ENCODE assay signal across 13 cellular contexts in genomic region chr7:5248201-5248885, GRCh38. TPM values are rescaled to one million over a fixed set of nuclear protein-coding genes. Genes with fewer than 3 reads are reported as not detected.
DNase-seq lines count a peak whose midpoint lies in the region; ATAC-seq and TF ChIP-seq lines count a peak whose summit lies in the region.
"Had no signal": no experiment of that assay in that cellular context is flagged by ENCODE, and none has a peak within 500 bp of the region (broad histone marks: within the 10 kb centered on the region; RNA-seq: fewer than 3 reads in every experiment).

No MANE protein-coding gene starts in this region.

- H3K9me3 ChIP-seq in transverse colon, result no peaks in the 10 kb centered on the region

- TF ChIP-seq POLR2A in transverse colon (IDR thresholded peaks at IDR 0.05), result no peak

- TF ChIP-seq CTCF in choroid plexus epithelial cell (conservative IDR thresholded peaks at IDR 0.05; ENCODE audit: low read depth, low read length) (no peak), transverse colon (IDR thresholded peaks at IDR 0.05) (no peak)

- H3K27ac ChIP-seq in transverse colon, result peak overlapping the region in 3 of 4 donors; percentile 12 to 43 (median 24)
- H3K27ac ChIP-seq: PC-9 had no signal

- no peak for TF ChIP-seq EP300 in transverse colon (IDR thresholded peaks at IDR 0.05; ENCODE audit: low read depth)

- in situ Hi-C loops in transverse colon (cut with MboI; ENCODE audit: low pct_ligation_motif_present in 1 of 4, low pct_unique_long_range_greater_than_20kb in 1 of 4, low sequenced_read_pairs in 3 of 4), result loop anchor here in 2 of 4 donors (25.0 kb wide), 1 partner anchor 214 kb away; no protein-coding TSS in a partner anchor

- no peaks in the 10 kb centered on the region for H3K27me3 ChIP-seq in transverse colon

- 73% methylated on average over 30 of the region's 31 CpGs; no CpG with 5 or more reads in 1 of the 2 donors for WGBS in transverse colon (ENCODE audit: low coverage in 1 of 2), 2 donors

- H3K4me1 ChIP-seq in transverse colon, result no peaks in the 10 kb centered on the region

- H3K9me3 Mint-ChIP-seq in activated naive CD8-positive, alpha-beta T cell treated with anti-CD3 and anti-CD28 coated beads for 36 hours, result no peaks in the 10 kb centered on the region
- H3K9me3 Mint-ChIP-seq: CD4-positive, alpha-beta memory T cell had no signal

- H3K4me1 Mint-ChIP-seq in activated naive CD8-positive, alpha-beta T cell treated with anti-CD3 and anti-CD28 coated beads for 36 hours, result no peaks in the 10 kb centered on the region
- H3K4me1 Mint-ChIP-seq: CD4-positive, alpha-beta memory T cell had no signal

- H3K4me3 ChIP-seq in choroid plexus epithelial cell (ENCODE audit: low read depth, low read length) (no peak overlapping the region), transverse colon (no peak overlapping the region)
- H3K4me3 ChIP-seq: PC-9 had no signal

- no peak for ATAC-seq in GM18498 (IDR thresholded peaks at IDR 0.05; ENCODE audit: unreplicated experiment)

- peak; percentile 99 for DNase-seq in NCI-H82 (lab: John Stamatoyannopoulos, UW)
- DNase-seq in choroid plexus epithelial cell (ENCODE audit: low read depth), result peak; percentile 14
- peak; percentile 59 for DNase-seq in left kidney (ENCODE audit: low read depth, low spot score)
- DNase-seq in transverse colon, result peak; percentile 49
- no peak for DNase-seq in DMS114 treated with DMSO at 0.1 percent for 48 hours (lab: John Stamatoyannopoulos, UW; ENCODE audit: unreplicated experiment)
- no peak for DNase-seq in activated naive CD8-positive, alpha-beta T cell treated with anti-CD3 and anti-CD28 coated beads for 36 hours
- DNase-seq: activated CD8-positive, alpha-beta memory T cell treated with anti-CD3 and anti-CD28 coated beads, Interleukin-2, amount 50 U/mL, for 48 hours; CD4-positive, alpha-beta memory T cell; KG1; NCI-H2081 treated with DMSO at 0.1 percent for 48 hours; PC-9; stimulated activated naive CD4-positive, alpha-beta T cell had no signal

- H3K36me3 Mint-ChIP-seq in activated naive CD8-positive, alpha-beta T cell treated with anti-CD3 and anti-CD28 coated beads for 36 hours, result no peaks in the 10 kb centered on the region
- H3K36me3 Mint-ChIP-seq: CD4-positive, alpha-beta memory T cell had no signal

- intact Hi-C loops in transverse colon (cut with DNase I; ENCODE audit: low total_unique reads), result no loop called here

- no peaks in the 10 kb centered on the region for H3K36me3 ChIP-seq in transverse colon

- H3K27ac Mint-ChIP-seq in activated naive CD8-positive, alpha-beta T cell treated with anti-CD3 and anti-CD28 coated beads for 36 hours, result no peak overlapping the region

- no peaks in the 10 kb centered on the region for H3K27me3 Mint-ChIP-seq in activated naive CD8-positive, alpha-beta T cell treated with anti-CD3 and anti-CD28 coated beads for 36 hours

- no peak overlapping the region for H3K4me3 Mint-ChIP-seq in activated naive CD8-positive, alpha-beta T cell treated with anti-CD3 and anti-CD28 coated beads for 36 hours
- H3K4me3 Mint-ChIP-seq: CD4-positive, alpha-beta memory T cell had no signal

RNA-seq across cellular contexts. Expression of gene SLC29A4, which starts 34.4 kb away (rescaled TPM):
- total RNA-seq in transverse colon, result 10 to 100 TPM in 1 of 4 donors, 1 to 10 TPM in 2, under 1 TPM in 1; 0.60 to 36.3 (median 2.6) TPM
- total RNA-seq in activated naive CD8-positive, alpha-beta T cell treated with anti-CD3 and anti-CD28 coated beads for 36 hours, result 1 to 10 TPM; 1.4 to 1.6 TPM

RNA-seq across cellular contexts. Expression of gene WIPI2, which starts 58.3 kb away (rescaled TPM):
- total RNA-seq in transverse colon, result 10 to 100 TPM; 30.8 to 64.3 (median 53.2) TPM
- total RNA-seq in activated naive CD8-positive, alpha-beta T cell treated with anti-CD3 and anti-CD28 coated beads for 36 hours, result 10 to 100 TPM; 41.5 to 43.4 TPM

Comparison
In these comparisons a context has a peak if more than half of its experiments do, and no peak if none do; other contexts are left out.
1. DNase-seq: peak in NCI-H82 (single experiment), choroid plexus epithelial cell (single experiment), left kidney (single experiment) and transverse colon (single experiment); none in DMS114 treated with DMSO at 0.1 percent for 48 hours (single experiment) and activated naive CD8-positive, alpha-beta T cell treated with anti-CD3 and anti-CD28 coated beads for 36 hours (single experiment).